ENCODE assay signal across 2 cellular contexts in the genomic region with DNA sequence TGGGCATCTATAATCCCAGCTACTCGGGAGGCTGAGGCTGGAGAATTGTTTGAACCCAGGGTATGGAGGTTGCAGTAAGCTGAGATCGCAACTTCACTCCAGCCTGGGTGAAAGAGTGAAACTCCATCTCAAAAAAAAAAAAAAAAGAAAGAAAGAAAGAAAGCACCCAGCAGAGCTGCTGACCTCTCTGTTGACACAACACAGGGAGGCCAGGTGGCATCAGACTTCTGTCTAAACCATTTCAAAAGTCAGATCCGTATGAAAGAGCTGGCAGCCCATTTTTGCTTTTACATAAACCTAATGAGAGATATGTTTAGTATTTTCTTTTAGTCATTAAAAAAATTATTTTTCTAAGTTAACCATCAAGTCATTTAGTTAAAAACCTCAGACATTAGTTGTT.
TF ChIP-seq lines count a peak whose summit lies in the region.

No MANE protein-coding gene starts in this region.

TF ChIP-seq in liver, 16 proteins besides CTCF, POLR2A, EP300 and RAD21 (continued from another document):
- TF ChIP-seq, protein P1, sequence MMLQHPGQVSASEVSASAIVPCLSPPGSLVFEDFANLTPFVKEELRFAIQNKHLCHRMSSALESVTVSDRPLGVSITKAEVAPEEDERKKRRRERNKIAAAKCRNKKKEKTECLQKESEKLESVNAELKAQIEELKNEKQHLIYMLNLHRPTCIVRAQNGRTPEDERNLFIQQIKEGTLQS (IDR thresholded peaks at IDR 0.05), result no peak
- TF ChIP-seq, protein P2, sequence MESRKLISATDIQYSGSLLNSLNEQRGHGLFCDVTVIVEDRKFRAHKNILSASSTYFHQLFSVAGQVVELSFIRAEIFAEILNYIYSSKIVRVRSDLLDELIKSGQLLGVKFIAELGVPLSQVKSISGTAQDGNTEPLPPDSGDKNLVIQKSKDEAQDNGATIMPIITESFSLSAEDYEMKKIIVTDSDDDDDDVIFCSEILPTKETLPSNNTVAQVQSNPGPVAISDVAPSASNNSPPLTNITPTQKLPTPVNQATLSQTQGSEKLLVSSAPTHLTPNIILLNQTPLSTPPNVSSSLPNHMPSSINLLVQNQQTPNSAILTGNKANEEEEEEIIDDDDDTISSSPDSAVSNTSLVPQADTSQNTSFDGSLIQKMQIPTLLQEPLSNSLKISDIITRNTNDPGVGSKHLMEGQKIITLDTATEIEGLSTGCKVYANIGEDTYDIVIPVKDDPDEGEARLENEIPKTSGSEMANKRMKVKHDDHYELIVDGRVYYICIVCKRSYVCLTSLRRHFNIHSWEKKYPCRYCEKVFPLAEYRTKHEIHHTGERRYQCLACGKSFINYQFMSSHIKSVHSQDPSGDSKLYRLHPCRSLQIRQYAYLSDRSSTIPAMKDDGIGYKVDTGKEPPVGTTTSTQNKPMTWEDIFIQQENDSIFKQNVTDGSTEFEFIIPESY (IDR thresholded peaks at IDR 0.05), result no peak
- TF ChIP-seq, protein P3, sequence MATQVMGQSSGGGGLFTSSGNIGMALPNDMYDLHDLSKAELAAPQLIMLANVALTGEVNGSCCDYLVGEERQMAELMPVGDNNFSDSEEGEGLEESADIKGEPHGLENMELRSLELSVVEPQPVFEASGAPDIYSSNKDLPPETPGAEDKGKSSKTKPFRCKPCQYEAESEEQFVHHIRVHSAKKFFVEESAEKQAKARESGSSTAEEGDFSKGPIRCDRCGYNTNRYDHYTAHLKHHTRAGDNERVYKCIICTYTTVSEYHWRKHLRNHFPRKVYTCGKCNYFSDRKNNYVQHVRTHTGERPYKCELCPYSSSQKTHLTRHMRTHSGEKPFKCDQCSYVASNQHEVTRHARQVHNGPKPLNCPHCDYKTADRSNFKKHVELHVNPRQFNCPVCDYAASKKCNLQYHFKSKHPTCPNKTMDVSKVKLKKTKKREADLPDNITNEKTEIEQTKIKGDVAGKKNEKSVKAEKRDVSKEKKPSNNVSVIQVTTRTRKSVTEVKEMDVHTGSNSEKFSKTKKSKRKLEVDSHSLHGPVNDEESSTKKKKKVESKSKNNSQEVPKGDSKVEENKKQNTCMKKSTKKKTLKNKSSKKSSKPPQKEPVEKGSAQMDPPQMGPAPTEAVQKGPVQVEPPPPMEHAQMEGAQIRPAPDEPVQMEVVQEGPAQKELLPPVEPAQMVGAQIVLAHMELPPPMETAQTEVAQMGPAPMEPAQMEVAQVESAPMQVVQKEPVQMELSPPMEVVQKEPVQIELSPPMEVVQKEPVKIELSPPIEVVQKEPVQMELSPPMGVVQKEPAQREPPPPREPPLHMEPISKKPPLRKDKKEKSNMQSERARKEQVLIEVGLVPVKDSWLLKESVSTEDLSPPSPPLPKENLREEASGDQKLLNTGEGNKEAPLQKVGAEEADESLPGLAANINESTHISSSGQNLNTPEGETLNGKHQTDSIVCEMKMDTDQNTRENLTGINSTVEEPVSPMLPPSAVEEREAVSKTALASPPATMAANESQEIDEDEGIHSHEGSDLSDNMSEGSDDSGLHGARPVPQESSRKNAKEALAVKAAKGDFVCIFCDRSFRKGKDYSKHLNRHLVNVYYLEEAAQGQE (IDR thresholded peaks at IDR 0.05), result no peak
- TF ChIP-seq, protein P4, sequence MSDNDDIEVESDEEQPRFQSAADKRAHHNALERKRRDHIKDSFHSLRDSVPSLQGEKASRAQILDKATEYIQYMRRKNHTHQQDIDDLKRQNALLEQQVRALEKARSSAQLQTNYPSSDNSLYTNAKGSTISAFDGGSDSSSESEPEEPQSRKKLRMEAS (IDR thresholded peaks at IDR 0.05), result no peak
- no peak for TF ChIP-seq TAF1 (conservative IDR thresholded peaks at IDR 0.05)

TF ChIP-seq in HepG2, 621 proteins besides CTCF, POLR2A, EP300 and RAD21 (continued from another document):
- TF ChIP-seq, protein P5, sequence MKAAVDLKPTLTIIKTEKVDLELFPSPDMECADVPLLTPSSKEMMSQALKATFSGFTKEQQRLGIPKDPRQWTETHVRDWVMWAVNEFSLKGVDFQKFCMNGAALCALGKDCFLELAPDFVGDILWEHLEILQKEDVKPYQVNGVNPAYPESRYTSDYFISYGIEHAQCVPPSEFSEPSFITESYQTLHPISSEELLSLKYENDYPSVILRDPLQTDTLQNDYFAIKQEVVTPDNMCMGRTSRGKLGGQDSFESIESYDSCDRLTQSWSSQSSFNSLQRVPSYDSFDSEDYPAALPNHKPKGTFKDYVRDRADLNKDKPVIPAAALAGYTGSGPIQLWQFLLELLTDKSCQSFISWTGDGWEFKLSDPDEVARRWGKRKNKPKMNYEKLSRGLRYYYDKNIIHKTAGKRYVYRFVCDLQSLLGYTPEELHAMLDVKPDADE (CRISPR knock-in tag; IDR thresholded peaks at IDR 0.05), result no peak
- no peak for TF ChIP-seq ELF4 (CRISPR knock-in tag; IDR thresholded peaks at IDR 0.05; ENCODE audit: borderline replicate concordance)
